In genomic region chr6:434051-434705, GRCh38 we compare ENCODE assay signal across 21 cellular contexts. TPM values are rescaled to one million over a fixed set of nuclear protein-coding genes. Genes with fewer than 3 reads are reported as not detected.
DNase-seq lines count a peak whose midpoint lies in the region; ATAC-seq, FAIRE-seq and TF ChIP-seq lines count a peak whose summit lies in the region.
"Had no signal": no experiment of that assay in that cellular context is flagged by ENCODE, and none has a peak within 500 bp of the region (broad histone marks: within the 10 kb centered on the region; RNA-seq: fewer than 3 reads in every experiment).

No MANE protein-coding gene starts in this region.

- no peak for TF ChIP-seq CTCF in GM12878 (IDR thresholded peaks at IDR 0.05 in 2 of 3, conservative IDR thresholded peaks at IDR 0.05 in 1 of 3; ENCODE audit: control insufficient read depth in 2 of 3, extremely low read depth in 1 of 3, insufficient read depth in 1 of 3, low read depth in 3 of 3, low read length in 3 of 3)
- no peak for TF ChIP-seq CTCF in thyroid gland (IDR thresholded peaks at IDR 0.05)
- TF ChIP-seq CTCF in progenitor cell of endocrine pancreas (IDR thresholded peaks at IDR 0.05; ENCODE audit: unreplicated experiment), result no peak

- H3K4me3 ChIP-seq in GM12878, result 0 out of 2 replicates have a peak overlapping the region, but pooled peaks have one; percentile 3
- H3K4me3 ChIP-seq in thyroid gland (replicated peaks in 1 of 3), result no peak overlapping the region
- H3K4me3 ChIP-seq: left lung, mucosa of descending colon, tibial artery had no signal

- DNase-seq in activated naive CD4-positive, alpha-beta T cell treated with anti-CD3 and anti-CD28 coated beads, Interleukin-2, amount 50 U/mL, for 16 hours, result no peak
- DNase-seq in activated CD4-positive, alpha-beta memory T cell treated with anti-CD3 and anti-CD28 coated beads for 36 hours, result no peak
- no peak for DNase-seq in GM12878 (ENCODE audit: low read depth, low spot score)
- no peak for DNase-seq in thyroid gland
- no peak for DNase-seq in progenitor cell of endocrine pancreas (ENCODE audit: low spot score, unreplicated experiment)
- DNase-seq: activated gamma-delta T cell; CD8-positive, alpha-beta memory T cell; DMS79 treated with DMSO at 0.1 percent for 48 hours; Karpas-422; left lung; NCI-H1105; NCI-H524 treated with DMSO at 0.1 percent for 48 hours; stimulated activated CD4-positive, alpha-beta T cell treated with anti-CD3 and anti-CD28 coated beads, Interleukin-12 subunit alpha, Interleukin-12 subunit beta, amount 100 ng/mL, for 4 hours had no signal

- H3K36me3 Mint-ChIP-seq in activated naive CD4-positive, alpha-beta T cell treated with anti-CD3 and anti-CD28 coated beads, Interleukin-2, amount 50 U/mL, for 24 hours, result no peaks in the 10 kb centered on the region
- H3K36me3 Mint-ChIP-seq in activated CD4-positive, alpha-beta memory T cell treated with anti-CD3 and anti-CD28 coated beads for 36 hours, result no peaks in the 10 kb centered on the region
- no peaks in the 10 kb centered on the region for H3K36me3 Mint-ChIP-seq in stimulated activated naive CD8-positive, alpha-beta T cell treated with anti-CD3 and anti-CD28 coated beads, Interleukin-15, Interleukin-2, amounts not matched to agents 100 ng/mL and 50 ng/mL, for 24 hours (ENCODE audit: low read depth)
- H3K36me3 Mint-ChIP-seq in progenitor cell of endocrine pancreas (ENCODE audit: insufficient read depth), result no peaks in the 10 kb centered on the region
- H3K36me3 Mint-ChIP-seq: CD8-positive, alpha-beta memory T cell had no signal

- 83% methylated on average over 11 of the region's 14 CpGs for WGBS in GM12878 (ENCODE audit: insufficient coverage, insufficient replicate concordance, low lambda C conversion rate, missing lambda C conversion rate)
- WGBS in thyroid gland, 2 donors, result 92 to 94% methylated on average over 14 of the region's 14 CpGs

- RAD21 ChIA-PET in GM12878 (lab: Charles Lee; ENCODE audit: unreplicated experiment), result interaction anchor here (0.7 to 2.1 kb wide), 11 partner anchors 11 to 246 kb away, joined by 3 to 11 read pairs (median 6); no protein-coding TSS in a partner anchor

- H3K27me3 ChIP-seq in GM12878 (replicated peaks in 1 of 2; ENCODE audit: control insufficient read depth in 2 of 2, insufficient read depth in 2 of 2, low read length in 1 of 2) (no peaks in the 10 kb centered on the region), thyroid gland (no peaks in the 10 kb centered on the region)
- H3K27me3 ChIP-seq: left lung, tibial artery had no signal

- peak overlapping the region; percentile 57 for H3K27ac Mint-ChIP-seq in activated naive CD4-positive, alpha-beta T cell treated with anti-CD3 and anti-CD28 coated beads, Interleukin-2, amount 50 U/mL, for 24 hours
- H3K27ac Mint-ChIP-seq in activated CD4-positive, alpha-beta memory T cell treated with anti-CD3 and anti-CD28 coated beads for 36 hours, result peak overlapping the region; percentile 86
- H3K27ac Mint-ChIP-seq in stimulated activated naive CD8-positive, alpha-beta T cell treated with anti-CD3 and anti-CD28 coated beads, Interleukin-15, Interleukin-2, amounts not matched to agents 100 ng/mL and 50 ng/mL, for 24 hours, result peak overlapping the region; percentile 88
- H3K27ac Mint-ChIP-seq in progenitor cell of endocrine pancreas, result no peak overlapping the region

- no peaks in the 10 kb centered on the region for H3K79me2 ChIP-seq in GM12878 (ENCODE audit: control insufficient read depth, insufficient read depth, low read length)

- H3K27me3 Mint-ChIP-seq in activated naive CD4-positive, alpha-beta T cell treated with anti-CD3 and anti-CD28 coated beads, Interleukin-2, amount 50 U/mL, for 24 hours, result no peaks in the 10 kb centered on the region
- no peaks in the 10 kb centered on the region for H3K27me3 Mint-ChIP-seq in activated CD4-positive, alpha-beta memory T cell treated with anti-CD3 and anti-CD28 coated beads for 36 hours
- H3K27me3 Mint-ChIP-seq in stimulated activated naive CD8-positive, alpha-beta T cell treated with anti-CD3 and anti-CD28 coated beads, Interleukin-15, Interleukin-2, amounts not matched to agents 100 ng/mL and 50 ng/mL, for 24 hours, result no peaks in the 10 kb centered on the region
- peaks cover 25% of the 10 kb centered on the region for H3K27me3 Mint-ChIP-seq in progenitor cell of endocrine pancreas
- H3K27me3 Mint-ChIP-seq: CD8-positive, alpha-beta memory T cell had no signal

- H3K4me1 ChIP-seq in GM12878 (ENCODE audit: control insufficient read depth, insufficient read depth, low read length) (peaks cover 29% of the 10 kb centered on the region), thyroid gland (no peaks in the 10 kb centered on the region)
- H3K4me1 ChIP-seq: left lung, tibial artery had no signal

- in situ Hi-C loops in GM12878 (cut with MboI), result no loop called here

- H3K36me3 ChIP-seq in GM12878 (ENCODE audit: control insufficient read depth in 2 of 2, insufficient read depth in 2 of 2, low read length in 1 of 2) (no peaks in the 10 kb centered on the region), thyroid gland (no peaks in the 10 kb centered on the region)
- H3K36me3 ChIP-seq: left lung, tibial artery had no signal

- no peak for TF ChIP-seq POLR2A in GM12878 (IDR thresholded peaks at IDR 0.05; ENCODE audit: low read depth, low read length)
- no peak for TF ChIP-seq POLR2A in thyroid gland (IDR thresholded peaks at IDR 0.05)

- H2AFZ ChIP-seq in GM12878 (ENCODE audit: control insufficient read depth, low read depth, low read length), result peak overlapping the region; percentile 68

- no peak for TF ChIP-seq RAD21 in GM12878 (IDR thresholded peaks at IDR 0.05; ENCODE audit: insufficient read depth, low read depth, low read length)

- no peak overlapping the region for H3K4me3 Mint-ChIP-seq in activated naive CD4-positive, alpha-beta T cell treated with anti-CD3 and anti-CD28 coated beads, Interleukin-2, amount 50 U/mL, for 24 hours
- H3K4me3 Mint-ChIP-seq in activated CD4-positive, alpha-beta memory T cell treated with anti-CD3 and anti-CD28 coated beads for 36 hours, result peak overlapping the region; percentile 51
- no peak overlapping the region for H3K4me3 Mint-ChIP-seq in stimulated activated naive CD8-positive, alpha-beta T cell treated with anti-CD3 and anti-CD28 coated beads, Interleukin-15, Interleukin-2, amounts not matched to agents 100 ng/mL and 50 ng/mL, for 24 hours
- H3K4me3 Mint-ChIP-seq in progenitor cell of endocrine pancreas (ENCODE audit: low read depth), result no peak overlapping the region

- no TSS peak for BruUV-seq in GM12878 (replicated peaks; lab: Mats Ljungman, UMichigan)

- no peak for FAIRE-seq in GM12878 (lab: Jason Lieb, UNC)
- FAIRE-seq: colon had no signal

- H3K9me3 ChIP-seq in GM12878 (replicated peaks; ENCODE audit: control insufficient read depth, insufficient read depth, low read length) (no peaks in the 10 kb centered on the region), thyroid gland (no peaks in the 10 kb centered on the region)
- H3K9me3 ChIP-seq: left lung, mucosa of descending colon, tibial artery had no signal

- H4K20me1 ChIP-seq in GM12878 (ENCODE audit: control insufficient read depth, insufficient read depth), result no peaks in the 10 kb centered on the region

- intact Hi-C loops in activated CD4-positive, alpha-beta memory T cell treated with anti-CD3 and anti-CD28 coated beads for 36 hours (cut with micrococcal nuclease), result loop anchor here (5.0 kb wide), 1 partner anchor 42 kb away; the partner anchor contains the start of gene IRF4
- intact Hi-C loops in GM12878 (cut with micrococcal nuclease; ENCODE audit: unreplicated experiment), result loop anchor here (5.0 kb wide), 1 partner anchor 38 kb away; no protein-coding TSS in a partner anchor
- intact Hi-C loops in thyroid gland (cut with DNase I), result no loop called here

- H3K9me3 Mint-ChIP-seq in activated naive CD4-positive, alpha-beta T cell treated with anti-CD3 and anti-CD28 coated beads, Interleukin-2, amount 50 U/mL, for 24 hours, result no peaks in the 10 kb centered on the region
- no peaks in the 10 kb centered on the region for H3K9me3 Mint-ChIP-seq in activated CD4-positive, alpha-beta memory T cell treated with anti-CD3 and anti-CD28 coated beads for 36 hours
- no peaks in the 10 kb centered on the region for H3K9me3 Mint-ChIP-seq in stimulated activated naive CD8-positive, alpha-beta T cell treated with anti-CD3 and anti-CD28 coated beads, Interleukin-15, Interleukin-2, amounts not matched to agents 100 ng/mL and 50 ng/mL, for 24 hours
- no peaks in the 10 kb centered on the region for H3K9me3 Mint-ChIP-seq in progenitor cell of endocrine pancreas (ENCODE audit: low read depth)
- H3K9me3 Mint-ChIP-seq: CD8-positive, alpha-beta memory T cell had no signal

- ATAC-seq in GM12878, result no peak
- ATAC-seq in HG02571 (IDR thresholded peaks at IDR 0.05; ENCODE audit: unreplicated experiment), result no peak
- ATAC-seq: left lung had no signal

- H3K9ac ChIP-seq in GM12878 (ENCODE audit: control insufficient read depth, insufficient read depth, low read length), result no peak overlapping the region

- peak overlapping the region; percentile 84 for H3K4me2 ChIP-seq in GM12878 (ENCODE audit: control insufficient read depth, insufficient read depth)

- no peak for TF ChIP-seq EP300 in GM12878 (IDR thresholded peaks at IDR 0.05; ENCODE audit: borderline replicate concordance in 1 of 2, control insufficient read depth in 1 of 2, low read depth in 2 of 2, low read length in 2 of 2)

- CTCF ChIA-PET in activated CD4-positive, alpha-beta memory T cell treated with anti-CD3 and anti-CD28 coated beads for 36 hours (lab: Charles Lee), result interaction anchor here (0.9 to 2.0 kb wide), 5 partner anchors 11 to 246 kb away, joined by 3 to 8 read pairs (median 4); no protein-coding TSS in a partner anchor
- CTCF ChIA-PET in GM12878 (lab: Yijun Ruan, JAX), result interaction anchor here (1.3 to 2.2 kb wide), 4 partner anchors 9 to 245 kb away, joined by 3 to 8 read pairs (median 6); no protein-coding TSS in a partner anchor

- H3K27ac ChIP-seq in GM12878 (ENCODE audit: control insufficient read depth, insufficient read depth), result peak overlapping the region; percentile 35; the same call in 1 of the 2 replicates
- H3K27ac ChIP-seq in thyroid gland, result no peak overlapping the region
- H3K27ac ChIP-seq: left lung, tibial artery had no signal

- SMC1A ChIA-PET in GM12878 (lab: Charles Lee; ENCODE audit: uncharacterized antibody, unreplicated experiment), result interaction anchor here (0.7 to 2.5 kb wide), 23 partner anchors 11 to 242 kb away, joined by 3 to 10 read pairs (median 4); no protein-coding TSS in a partner anchor

- H3K4me1 Mint-ChIP-seq in activated naive CD4-positive, alpha-beta T cell treated with anti-CD3 and anti-CD28 coated beads, Interleukin-2, amount 50 U/mL, for 24 hours, result peaks cover 37% of the 10 kb centered on the region
- H3K4me1 Mint-ChIP-seq in activated CD4-positive, alpha-beta memory T cell treated with anti-CD3 and anti-CD28 coated beads for 36 hours (ENCODE audit: low read depth), result peaks cover 63% of the 10 kb centered on the region
- H3K4me1 Mint-ChIP-seq in stimulated activated naive CD8-positive, alpha-beta T cell treated with anti-CD3 and anti-CD28 coated beads, Interleukin-15, Interleukin-2, amounts not matched to agents 100 ng/mL and 50 ng/mL, for 24 hours (ENCODE audit: low read depth), result peaks cover 64% of the 10 kb centered on the region
- H3K4me1 Mint-ChIP-seq in progenitor cell of endocrine pancreas (ENCODE audit: low read depth), result no peaks in the 10 kb centered on the region

- POLR2A ChIA-PET in activated CD4-positive, alpha-beta memory T cell treated with anti-CD3 and anti-CD28 coated beads for 36 hours (lab: Charles Lee), result interaction anchor here (0.6 to 4.1 kb wide), 15 partner anchors 12 to 115 kb away, joined by 3 to 51 read pairs (median 5); partner anchors contain the start of gene IRF4
- POLR2A ChIA-PET in GM12878 (lab: Charles Lee), result interaction anchor here (0.6 to 1.9 kb wide), 5 partner anchors 12 to 249 kb away, joined by 3 to 9 read pairs (median 3); no protein-coding TSS in a partner anchor

RNA-seq across cellular contexts. Expression of gene IRF4, which starts 42.6 kb away (rescaled TPM):
- total RNA-seq in activated CD4-positive, alpha-beta memory T cell treated with anti-CD3 and anti-CD28 coated beads for 36 hours, result 100 to 1,000 TPM; 689 to 705 TPM
- 825 and 857 TPM in 2 replicates for total RNA-seq in GM12878 (2013; cell fraction: nucleolus; rRNA removed)
- 287 and 295 TPM in 2 replicates for total RNA-seq in GM12878 (2014; rRNA removed)
- 217 and 228 TPM in 2 replicates for total RNA-seq in GM12878 (2014; rRNA removed; fragmentation: Illumina TruSeq; extraction: Trizol)
- total RNA-seq in GM12878 (2021), result 495 and 498 TPM in 2 replicates
- polyA plus RNA-seq in GM12878 (2011; ENCODE audit: low read depth), result 299 TPM
- 252 and 320 TPM in 2 replicates for polyA plus RNA-seq in GM12878 (2011; rRNA removed)
- polyA plus RNA-seq in GM12878 (2011; cell fraction: cytosol; rRNA removed), result 352 and 442 TPM in 2 replicates
- 848 and 1,001 TPM in 2 replicates for polyA plus RNA-seq in GM12878 (2011; cell fraction: nucleus; rRNA removed)
- polyA plus RNA-seq in GM12878 (2012), result 262 and 367 TPM in 2 replicates
- polyA plus RNA-seq in GM12878 (2014; fragmentation: Illumina TruSeq; extraction: Trizol), result 223 and 228 TPM in 2 replicates
- 10 to 100 TPM; 50.0 to 98.9 TPM for polyA plus RNA-seq in GM12878 (2014; fragmentation: Nextera tagmentation; extraction: Ambion mirVana)
- polyA plus RNA-seq in GM12878 (2014; rRNA removed), result 187 and 205 TPM in 2 replicates
- polyA plus RNA-seq in GM12878 (2016; fragmentation: Nextera tagmentation; extraction: Ambion mirVana), result 100 to 1,000 TPM; 295 to 297 TPM
- polyA minus RNA-seq in GM12878 (2011; rRNA and poly(A)+ RNA removed), result 364 and 403 TPM in 2 replicates
- polyA minus RNA-seq in GM12878 (2011; cell fraction: cytosol; rRNA and poly(A)+ RNA removed), result 196 and 207 TPM in 2 replicates
- 241 and 321 TPM in 2 replicates for polyA minus RNA-seq in GM12878 (2011; cell fraction: nucleus; rRNA and poly(A)+ RNA removed)
- 1 to 10 TPM in 3 of 4 donors, under 1 TPM in 1; 0.54 to 2.3 (median 1.3) TPM for total RNA-seq in thyroid gland
- total RNA-seq in progenitor cell of endocrine pancreas, result 0.04 TPM in 1 of 2 replicates, not detected in the other
- total RNA-seq: renal cortical epithelial cell had no signal
- polyA plus RNA-seq: AG04450 had no signal

Comparison
In these comparisons a context has a peak if more than half of its experiments do, and no peak if none do; other contexts are left out.
1. RNA of gene IRF4, which starts 42.6 kb away (total RNA-seq): 689 to 705 TPM in activated CD4-positive, alpha-beta memory T cell treated with anti-CD3 and anti-CD28 coated beads for 36 hours and 217 to 857 TPM in GM12878; 0.54 to 2.3 TPM in thyroid gland and 0.04 TPM in progenitor cell of endocrine pancreas; every median in the first group is over 10 times any median in the second.